Comparison of ENCODE assay signal across 1 cellular context in the genomic region with DNA sequence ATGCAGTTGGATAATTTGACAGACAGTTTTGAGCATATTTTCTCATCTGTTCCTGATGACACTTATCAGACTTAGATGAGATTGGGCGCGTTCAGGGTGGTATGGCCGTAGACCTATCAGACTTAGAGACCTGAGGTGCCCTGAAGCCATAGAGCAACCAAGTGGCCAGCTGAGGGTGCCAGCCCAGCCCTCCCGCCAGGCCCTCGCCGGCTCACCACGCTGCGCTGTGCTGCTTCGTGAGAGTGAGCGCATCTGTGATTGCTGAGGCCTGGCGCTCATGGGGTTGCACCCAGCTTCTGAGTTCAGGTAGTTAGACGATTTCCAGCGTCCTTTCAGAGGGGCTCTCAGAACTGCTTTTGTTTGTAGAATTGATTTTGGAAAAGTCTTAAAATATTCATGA.
A peak's percentile ranks its signal among the peaks of the same experiment; 100 is the strongest.
TF ChIP-seq lines count a peak whose summit lies in the region.

No MANE protein-coding gene starts in this region.

TF ChIP-seq in HepG2, 621 proteins besides CTCF, POLR2A, EP300 and RAD21:
- no peak for TF ChIP-seq TBX2 (CRISPR knock-in tag; IDR thresholded peaks at IDR 0.05; ENCODE audit: borderline replicate concordance)
- TF ChIP-seq AGO2 (optimal IDR thresholded peaks at IDR 0.05; ENCODE audit: low read depth, low read length), result peak; percentile 43
- TF ChIP-seq, protein P1, sequence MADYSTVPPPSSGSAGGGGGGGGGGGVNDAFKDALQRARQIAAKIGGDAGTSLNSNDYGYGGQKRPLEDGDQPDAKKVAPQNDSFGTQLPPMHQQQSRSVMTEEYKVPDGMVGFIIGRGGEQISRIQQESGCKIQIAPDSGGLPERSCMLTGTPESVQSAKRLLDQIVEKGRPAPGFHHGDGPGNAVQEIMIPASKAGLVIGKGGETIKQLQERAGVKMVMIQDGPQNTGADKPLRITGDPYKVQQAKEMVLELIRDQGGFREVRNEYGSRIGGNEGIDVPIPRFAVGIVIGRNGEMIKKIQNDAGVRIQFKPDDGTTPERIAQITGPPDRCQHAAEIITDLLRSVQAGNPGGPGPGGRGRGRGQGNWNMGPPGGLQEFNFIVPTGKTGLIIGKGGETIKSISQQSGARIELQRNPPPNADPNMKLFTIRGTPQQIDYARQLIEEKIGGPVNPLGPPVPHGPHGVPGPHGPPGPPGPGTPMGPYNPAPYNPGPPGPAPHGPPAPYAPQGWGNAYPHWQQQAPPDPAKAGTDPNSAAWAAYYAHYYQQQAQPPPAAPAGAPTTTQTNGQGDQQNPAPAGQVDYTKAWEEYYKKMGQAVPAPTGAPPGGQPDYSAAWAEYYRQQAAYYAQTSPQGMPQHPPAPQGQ (CRISPR knock-in tag; IDR thresholded peaks at IDR 0.05; ENCODE audit: borderline replicate concordance), result no peak
- TF ChIP-seq ZNF724P (CRISPR knock-in tag; IDR thresholded peaks at IDR 0.05; ENCODE audit: borderline replicate concordance), result no peak
- no peak for TF ChIP-seq U2AF1 (optimal IDR thresholded peaks at IDR 0.05; ENCODE audit: low read depth, low read length)
- TF ChIP-seq, protein P2, sequence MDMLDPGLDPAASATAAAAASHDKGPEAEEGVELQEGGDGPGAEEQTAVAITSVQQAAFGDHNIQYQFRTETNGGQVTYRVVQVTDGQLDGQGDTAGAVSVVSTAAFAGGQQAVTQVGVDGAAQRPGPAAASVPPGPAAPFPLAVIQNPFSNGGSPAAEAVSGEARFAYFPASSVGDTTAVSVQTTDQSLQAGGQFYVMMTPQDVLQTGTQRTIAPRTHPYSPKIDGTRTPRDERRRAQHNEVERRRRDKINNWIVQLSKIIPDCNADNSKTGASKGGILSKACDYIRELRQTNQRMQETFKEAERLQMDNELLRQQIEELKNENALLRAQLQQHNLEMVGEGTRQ (IDR thresholded peaks at IDR 0.05; ENCODE audit: low read depth, low read length), result no peak
- TF ChIP-seq, protein P2 (CRISPR knock-in tag; IDR thresholded peaks at IDR 0.05; ENCODE audit: borderline replicate concordance), result no peak
TF ChIP-seq in HepG2: peak in this region for 1.
